24 cellular contexts compared by ENCODE assay signal in genomic region chr15:62296756-62297507, GRCh38.
"Had no signal": no experiment of that assay in that cellular context is flagged by ENCODE, and none has a peak within 500 bp of the region (broad histone marks: within the 10 kb centered on the region; RNA-seq: fewer than 3 reads in every experiment).

No MANE protein-coding gene starts in this region.

- H3K4me1 Mint-ChIP-seq: activated CD4-positive, alpha-beta T cell treated with anti-CD3 and anti-CD28 coated beads, Interleukin-2, amount 10 ng/mL, durations not matched to agents 7 days and 5 days; activated CD8-positive, alpha-beta memory T cell treated with anti-CD3 and anti-CD28 coated beads, Interleukin-2, amount 10 ng/mL, durations not matched to agents 7 days and 5 days; activated naive CD4-positive, alpha-beta T cell treated with anti-CD3 and anti-CD28 coated beads, Interleukin-2, amount 50 U/mL, for 24 hours; naive B cell; neural crest cell; T-helper 17 cell had no signal

- H3K27ac ChIP-seq: ascending aorta, brain microvascular endothelial cell, esophagus muscularis mucosa, hepatocyte, lower lobe of right lung, prostate gland, spleen, testis, uterus had no signal

- H3K4me3 ChIP-seq: ascending aorta, esophagus muscularis mucosa, hepatocyte, lower lobe of right lung, prostate gland, spleen, testis, uterus had no signal

- DNase-seq: activated CD4-positive, alpha-beta T cell treated with anti-CD3 and anti-CD28 coated beads, Interleukin-2, amount 10 ng/mL, durations not matched to agents 7 days and 5 days; activated CD8-positive, alpha-beta memory T cell treated with anti-CD3 and anti-CD28 coated beads, Interleukin-2, amount 10 ng/mL, durations not matched to agents 7 days and 5 days; activated CD8-positive, alpha-beta T cell treated with anti-CD3 and anti-CD28 coated beads for 36 hours; activated gamma-delta T cell treated with Interleukin-2 at 50 U/mL for 16 hours; activated T-cell treated with anti-CD3 and anti-CD28 coated beads for 4 hours; brain microvascular endothelial cell; caudate nucleus; effector memory CD8-positive, alpha-beta T cell; glutamatergic neuron; lower lobe of right lung; naive B cell; spleen; stimulated activated CD4-positive, alpha-beta T cell treated with anti-CD3 and anti-CD28 coated beads, Interleukin-4, amount 100 ng/mL, for 1 hour; stimulated activated naive CD4-positive, alpha-beta T cell; T-helper 17 cell; testis; uterus had no signal

- H3K4me1 ChIP-seq: ascending aorta, esophagus muscularis mucosa, lower lobe of right lung, prostate gland, spleen, testis, uterus had no signal

- H3K9me3 Mint-ChIP-seq: activated CD8-positive, alpha-beta T cell treated with anti-CD3 and anti-CD28 coated beads for 36 hours; activated naive CD4-positive, alpha-beta T cell treated with anti-CD3 and anti-CD28 coated beads, Interleukin-2, amount 50 U/mL, for 24 hours; effector memory CD8-positive, alpha-beta T cell had no signal

- H3K27ac Mint-ChIP-seq: activated CD4-positive, alpha-beta T cell treated with anti-CD3 and anti-CD28 coated beads, Interleukin-2, amount 10 ng/mL, durations not matched to agents 7 days and 5 days; activated CD8-positive, alpha-beta memory T cell treated with anti-CD3 and anti-CD28 coated beads, Interleukin-2, amount 10 ng/mL, durations not matched to agents 7 days and 5 days; activated CD8-positive, alpha-beta T cell treated with anti-CD3 and anti-CD28 coated beads for 36 hours; activated naive CD4-positive, alpha-beta T cell treated with anti-CD3 and anti-CD28 coated beads, Interleukin-2, amount 50 U/mL, for 24 hours; effector memory CD8-positive, alpha-beta T cell; naive B cell; T-helper 17 cell had no signal

- H3K9me3 ChIP-seq: ascending aorta, esophagus muscularis mucosa, lower lobe of right lung, prostate gland, testis, uterus had no signal

- H3K27me3 ChIP-seq: ascending aorta, brain microvascular endothelial cell, hepatocyte, testis, uterus had no signal

- H3K36me3 Mint-ChIP-seq: activated naive CD4-positive, alpha-beta T cell treated with anti-CD3 and anti-CD28 coated beads, Interleukin-2, amount 50 U/mL, for 24 hours; naive B cell had no signal

- H3K36me3 ChIP-seq: ascending aorta, brain microvascular endothelial cell, esophagus muscularis mucosa, lower lobe of right lung, prostate gland, spleen, uterus had no signal

- ATAC-seq: activated CD4-positive, CD25-positive, alpha-beta regulatory T cell treated with anti-CD3 and anti-CD28 coated beads, Interleukin-2, amount 50 U/mL, for 24 hours; activated CD8-positive, alpha-beta memory T cell treated with anti-CD3 and anti-CD28 coated beads, Interleukin-2, amount 10 ng/mL, durations not matched to agents 7 days and 5 days; activated CD8-positive, alpha-beta T cell treated with anti-CD3 and anti-CD28 coated beads for 36 hours; effector memory CD8-positive, alpha-beta T cell; lower lobe of right lung; T-helper 17 cell had no signal

- H3K4me3 Mint-ChIP-seq: activated CD4-positive, alpha-beta T cell treated with anti-CD3 and anti-CD28 coated beads, Interleukin-2, amount 10 ng/mL, durations not matched to agents 7 days and 5 days; activated CD8-positive, alpha-beta memory T cell treated with anti-CD3 and anti-CD28 coated beads, Interleukin-2, amount 10 ng/mL, durations not matched to agents 7 days and 5 days; activated CD8-positive, alpha-beta T cell treated with anti-CD3 and anti-CD28 coated beads for 36 hours; activated naive CD4-positive, alpha-beta T cell treated with anti-CD3 and anti-CD28 coated beads, Interleukin-2, amount 50 U/mL, for 24 hours; effector memory CD8-positive, alpha-beta T cell; neural crest cell; T-helper 17 cell had no signal
